ENCODE assay signal across 12 cellular contexts in genomic region chr9:111148994-111149759, GRCh38.
DNase-seq lines count a peak whose midpoint lies in the region; ATAC-seq, FAIRE-seq and TF ChIP-seq lines count a peak whose summit lies in the region.
"Had no signal": no experiment of that assay in that cellular context is flagged by ENCODE, and none has a peak within 500 bp of the region (broad histone marks: within the 10 kb centered on the region; RNA-seq: fewer than 3 reads in every experiment).

No MANE protein-coding gene starts in this region.

- H3K4me2 ChIP-seq in A549, result no peak overlapping the region

- H3K27ac ChIP-seq in A549, result no peak overlapping the region

- peak; percentile 17; the same call in 1 of the 3 replicates for TF ChIP-seq CTCF in A549 (IDR thresholded peaks at IDR 0.05)

- peak in 1 of 2 experiments; percentile 24; a peak in 1 of 5 replicates for TF ChIP-seq RAD21 in A549 (conservative IDR thresholded peaks at IDR 0.05 in 1 of 2, IDR thresholded peaks at IDR 0.05 in 1 of 2)

- no peak overlapping the region for H3K4me3 ChIP-seq in A549

- DNase-seq in A549 (ENCODE audit: low read depth in 1 of 2, low spot score in 1 of 2), result peak in 1 of 2 experiments; percentile 13
- DNase-seq in NOMO-1 treated with DMSO at 0.1 percent for 48 hours (lab: John Stamatoyannopoulos, UW; ENCODE audit: unreplicated experiment), result peak; percentile 10
- DNase-seq in fibroblast of the conjunctiva (ENCODE audit: low read depth), result peak; percentile 12
- no peak for DNase-seq in ecto neural progenitor cell (ENCODE audit: low spot score)
- no peak for DNase-seq in cerebellar nuclear complex (lab: John Stamatoyannopoulos, UW)
- no peak for DNase-seq in stimulated activated CD4-positive, alpha-beta T cell treated with anti-CD3 and anti-CD28 coated beads, Interleukin-2, amount 100 ng/mL, for 48 hours
- DNase-seq in NCI-H146 (lab: John Stamatoyannopoulos, UW), result no peak
- DNase-seq: activated CD8-positive, alpha-beta memory T cell treated with anti-CD3 and anti-CD28 coated beads, Interleukin-2, amount 50 U/mL, for 48 hours; CD4-positive, CD25-positive, alpha-beta regulatory T cell; NCI-H1694; nephron progenitor cell had no signal

- H3K9me3 ChIP-seq in A549, result no peaks in the 10 kb centered on the region

- ATAC-seq in A549 (peak in 1 of 2 experiments; percentile 65; a peak in 3 of 6 replicates), GM19397 (IDR thresholded peaks at IDR 0.05; ENCODE audit: unreplicated experiment) (peak; percentile 59)

- no peak for TF ChIP-seq EP300 in A549 (IDR thresholded peaks at IDR 0.05)

- H3K4me1 ChIP-seq in A549, result peaks cover 5% of the 10 kb centered on the region; the same call in 1 of the 3 replicates

- TF ChIP-seq POLR2A in A549 (IDR thresholded peaks at IDR 0.05; ENCODE audit: low read length), result no peak

- POLR2A ChIA-PET in A549 (lab: Yijun Ruan, JAX), result no interaction called here

- FAIRE-seq in A549 (lab: Jason Lieb, UNC), result no peak

- CTCF ChIA-PET in A549 (lab: Yijun Ruan, JAX), result interaction anchor here (1.1 kb wide), 1 partner anchor 8 kb away, joined by 3 read pairs; no protein-coding TSS in a partner anchor

- 92% methylated on average over 5 of the region's 5 CpGs for WGBS in A549 (ENCODE audit: missing lambda C conversion rate)

TF ChIP-seq in A549, 52 proteins besides CTCF, POLR2A, EP300 and RAD21:
- TF ChIP-seq ZSCAN20 (CRISPR knock-in tag; IDR thresholded peaks at IDR 0.05), result no peak
- TF ChIP-seq BCL3 (IDR thresholded peaks at IDR 0.05), result no peak
- no peak for TF ChIP-seq JUNB (IDR thresholded peaks at IDR 0.05)
TF ChIP-seq in A549: peak in this region for 0.

Comparison
In these comparisons a context has a peak if more than half of its experiments do, and no peak if none do; other contexts are left out.
1. DNase-seq: peak in NOMO-1 treated with DMSO at 0.1 percent for 48 hours (single experiment) and fibroblast of the conjunctiva (single experiment); none in ecto neural progenitor cell (single experiment), cerebellar nuclear complex (0 of 2), stimulated activated CD4-positive, alpha-beta T cell treated with anti-CD3 and anti-CD28 coated beads, Interleukin-2, amount 100 ng/mL, for 48 hours (0 of 2) and NCI-H146 (single experiment).